ENCODE assay signal across 17 cellular contexts in genomic region chr1:18999287-18999852, GRCh38. TPM values are rescaled to one million over a fixed set of nuclear protein-coding genes. Genes with fewer than 3 reads are reported as not detected.
DNase-seq lines count a peak whose midpoint lies in the region; ATAC-seq, FAIRE-seq and TF ChIP-seq lines count a peak whose summit lies in the region.
"Had no signal": no experiment of that assay in that cellular context is flagged by ENCODE, and none has a peak within 500 bp of the region (broad histone marks: within the 10 kb centered on the region; RNA-seq: fewer than 3 reads in every experiment).

No MANE protein-coding gene starts in this region.

- peak overlapping the region in 2 of 3 experiments; percentile 20 to 44 for H3K27ac Mint-ChIP-seq in nephron
- no peak overlapping the region for H3K27ac Mint-ChIP-seq in WTC11

- H3K4me2 ChIP-seq in endothelial cell of umbilical vein (ENCODE audit: insufficient read depth, low read length): no peak overlapping the region
- H3K4me2 ChIP-seq: A549 had no signal

- no TSS peak for BruUV-seq in endothelial cell of umbilical vein (replicated peaks; lab: Mats Ljungman, UMichigan)

- peak; percentile 26 for FAIRE-seq in endothelial cell of umbilical vein (lab: Jason Lieb, UNC)
- FAIRE-seq: A549 had no signal

- H3K4me1 Mint-ChIP-seq in nephron (peaks cover 4% of the 10 kb centered on the region), WTC11 (no peaks in the 10 kb centered on the region)

- H4K20me1 ChIP-seq in endothelial cell of umbilical vein (replicated peaks; ENCODE audit: control insufficient read depth, extremely low read depth, insufficient read depth, low read length): no peaks in the 10 kb centered on the region

- no peak for DNase-seq in left cardiac atrium
- DNase-seq in Right ventricle myocardium inferior (ENCODE audit: missing footprints): no peak
- peak; percentile 28 for DNase-seq in endothelial cell of umbilical vein (ENCODE audit: low read depth, low spot score)
- no peak for DNase-seq in GM13977 (ENCODE audit: low spot score)
- no peak for DNase-seq in WTC11 (ENCODE audit: low spot score)
- DNase-seq: activated CD4-positive, CD25-positive, alpha-beta regulatory T cell treated with anti-CD3 and anti-CD28 coated beads, Interleukin-2, amount 50 U/mL, for 72 hours; COR-L47; GDM1; kidney glomerular epithelial cell; NCI-H1092 treated with DMSO at 0.1 percent for 48 hours; retina; stimulated activated CD4-positive, alpha-beta T cell treated with anti-CD3 and anti-CD28 coated beads, Interleukin-2, amount 100 ng/mL, for 48 hours had no signal

- intact Hi-C loops in left cardiac atrium (cut with DNase I): no loop called here
- intact Hi-C loops in Right ventricle myocardium inferior (cut with DNase I): no loop called here
- intact Hi-C loops in endothelial cell of umbilical vein (cut with micrococcal nuclease): no loop called here

- H3K9me3 Mint-ChIP-seq in nephron (peaks cover 29% of the 10 kb centered on the region), WTC11 (peaks cover 39% of the 10 kb centered on the region)

- POLR2A ChIA-PET in endothelial cell of umbilical vein (lab: Charles Lee) (no interaction called here), WTC11 (lab: Charles Lee) (interaction anchor here (0.6 kb wide), 1 partner anchor 77 kb away, joined by 4 read pairs; no protein-coding TSS in a partner anchor)

- peak; percentile 27 to 50 for ATAC-seq in left cardiac atrium
- no peak for ATAC-seq in Right ventricle myocardium inferior
- ATAC-seq in HG02759 (IDR thresholded peaks at IDR 0.05; ENCODE audit: unreplicated experiment): no peak
- no peak for ATAC-seq in HG03159 (IDR thresholded peaks at IDR 0.05; ENCODE audit: unreplicated experiment)
- no peak for ATAC-seq in WTC11
- ATAC-seq: A549, gastroesophageal sphincter had no signal

- dilution Hi-C loops in endothelial cell of umbilical vein (cut with MboI; ENCODE audit: extremely low pct_ligation_motif_present, low sequenced_read_pairs): no loop called here

- no peak overlapping the region for H3K4me3 ChIP-seq in endothelial cell of umbilical vein (replicated peaks in 1 of 3; ENCODE audit: insufficient read depth in 1 of 3, low read depth in 1 of 3, low read length in 3 of 3)
- H3K4me3 ChIP-seq: A549, gastroesophageal sphincter had no signal

- CTCF ChIA-PET in endothelial cell of umbilical vein (lab: Charles Lee): interaction anchor here (1.0 kb wide), 1 partner anchor 86 kb away, joined by 3 read pairs; no protein-coding TSS in a partner anchor
- CTCF ChIA-PET in WTC11 (lab: Charles Lee): no interaction called here

- peaks cover 0 to 2% of the 10 kb centered on the region in 2 experiments for H3K27me3 ChIP-seq in endothelial cell of umbilical vein (ENCODE audit: control insufficient read depth in 2 of 2, insufficient read depth in 2 of 2, low read length in 2 of 2)
- H3K27me3 ChIP-seq: gastroesophageal sphincter had no signal

- TF ChIP-seq CTCF in endothelial cell of umbilical vein (IDR thresholded peaks at IDR 0.05; ENCODE audit: extremely low read depth in 1 of 2, insufficient read depth in 1 of 2, low read depth in 1 of 2, low read length in 2 of 2) (no peak), nephron (IDR thresholded peaks at IDR 0.05; ENCODE audit: unreplicated experiment in 3 of 3) (no peak), GM13977 (IDR thresholded peaks at IDR 0.05; ENCODE audit: extremely low read depth, insufficient read depth, missing control alignments) (no peak), WTC11 (IDR thresholded peaks at IDR 0.05) (no peak)

- H3K9me1 ChIP-seq in endothelial cell of umbilical vein (replicated peaks; ENCODE audit: control insufficient read depth, extremely low read depth, insufficient read depth, low read length): no peaks in the 10 kb centered on the region

- H3K27me3 Mint-ChIP-seq in nephron (ENCODE audit: low read depth) (peaks cover 12% of the 10 kb centered on the region), WTC11 (ENCODE audit: low read depth) (peaks cover 34% of the 10 kb centered on the region)

- H3K4me3 Mint-ChIP-seq in nephron: no peak overlapping the region
- H3K4me3 Mint-ChIP-seq in WTC11: no peak overlapping the region

- H2AFZ ChIP-seq in endothelial cell of umbilical vein (ENCODE audit: low read depth, low read length): no peak overlapping the region

- H3K27ac ChIP-seq in endothelial cell of umbilical vein (ENCODE audit: insufficient read depth, low read depth, low read length): no peak overlapping the region
- H3K27ac ChIP-seq: A549 had no signal

- TF ChIP-seq POLR2A in endothelial cell of umbilical vein (IDR thresholded peaks at IDR 0.05; ENCODE audit: low read depth, low read length): no peak

- no peaks in the 10 kb centered on the region for H3K36me3 ChIP-seq in endothelial cell of umbilical vein (ENCODE audit: control insufficient read depth in 2 of 2, extremely low read depth in 1 of 2, insufficient read depth in 2 of 2, low read length in 2 of 2)
- H3K36me3 ChIP-seq: gastroesophageal sphincter had no signal

- no peaks in the 10 kb centered on the region for H3K4me1 ChIP-seq in endothelial cell of umbilical vein (ENCODE audit: control insufficient read depth, extremely low read depth, insufficient read depth, low read length)
- H3K4me1 ChIP-seq: A549 had no signal

- peaks cover 12% of the 10 kb centered on the region for H3K36me3 Mint-ChIP-seq in nephron (ENCODE audit: low read depth)
- H3K36me3 Mint-ChIP-seq in WTC11: peaks cover 15% of the 10 kb centered on the region

- no peaks in the 10 kb centered on the region for H3K79me2 ChIP-seq in endothelial cell of umbilical vein (ENCODE audit: control insufficient read depth, insufficient read depth, low read length)

- H3K9me3 ChIP-seq in endothelial cell of umbilical vein (replicated peaks; ENCODE audit: control insufficient read depth, insufficient read depth, low read length): no peaks in the 10 kb centered on the region

- H3K9ac ChIP-seq in endothelial cell of umbilical vein (replicated peaks; ENCODE audit: extremely low read depth, insufficient read depth, low read length): no peak overlapping the region

- in situ Hi-C loops in GM13977 (cut with MboI; ENCODE audit: low pct_unique_long_range_greater_than_20kb, low sequenced_read_pairs, unreplicated experiment): no loop called here

TF ChIP-seq in endothelial cell of umbilical vein, 7 proteins besides CTCF, POLR2A, EP300 and RAD21:
- no peak for TF ChIP-seq POLR2AphosphoS5 (IDR thresholded peaks at IDR 0.05; ENCODE audit: insufficient read depth, low read depth, low read length)
- TF ChIP-seq JUN (IDR thresholded peaks at IDR 0.05; ENCODE audit: borderline replicate concordance, insufficient read depth, insufficient read length, low read depth): no peak

TF ChIP-seq in WTC11, 78 proteins besides CTCF, POLR2A, EP300 and RAD21 (continues in another document):
- TF ChIP-seq MYBL2 (CRISPR knock-in tag; IDR thresholded peaks at IDR 0.05): no peak
- no peak for TF ChIP-seq PRRX2 (CRISPR knock-in tag; IDR thresholded peaks at IDR 0.05)
- no peak for TF ChIP-seq USF1 (CRISPR knock-in tag; IDR thresholded peaks at IDR 0.05)
- TF ChIP-seq ZNF671 (CRISPR knock-in tag; IDR thresholded peaks at IDR 0.05): no peak
- TF ChIP-seq NFATC4 (CRISPR knock-in tag; IDR thresholded peaks at IDR 0.05): no peak
- no peak for TF ChIP-seq SMAD4 (CRISPR knock-in tag; IDR thresholded peaks at IDR 0.05)
- no peak for TF ChIP-seq ATF1 (CRISPR knock-in tag; IDR thresholded peaks at IDR 0.05)
- TF ChIP-seq E2F4 (CRISPR knock-in tag; IDR thresholded peaks at IDR 0.05; ENCODE audit: borderline replicate concordance, low read depth): no peak
- no peak for TF ChIP-seq TEAD4 (CRISPR knock-in tag; IDR thresholded peaks at IDR 0.05)
- TF ChIP-seq ZBTB43 (CRISPR knock-in tag; IDR thresholded peaks at IDR 0.05): no peak

RNA-seq across cellular contexts. Expression of gene IFFO2, which starts 42.9 kb away (rescaled TPM):
- 1 to 10 TPM; 3.4 to 6.4 TPM for total RNA-seq in left cardiac atrium
- 5.2 TPM for total RNA-seq in Right ventricle myocardium inferior
- 31.1 and 35.1 TPM in 2 replicates for total RNA-seq in endothelial cell of umbilical vein
- polyA plus RNA-seq in endothelial cell of umbilical vein: 28.3 and 31.3 TPM in 2 replicates
- polyA plus RNA-seq in endothelial cell of umbilical vein (2011; cell fraction: cytosol; rRNA removed): 22.7 and 26.3 TPM in 2 replicates
- 26.9 and 30.2 TPM in 2 replicates for polyA plus RNA-seq in endothelial cell of umbilical vein (2011; cell fraction: nucleus; rRNA removed)
- polyA plus RNA-seq in endothelial cell of umbilical vein (2012): 23.3 and 30.7 TPM in 2 replicates
- 18.4 and 22.0 TPM in 2 replicates for polyA minus RNA-seq in endothelial cell of umbilical vein
- 2.8 TPM for polyA minus RNA-seq in endothelial cell of umbilical vein (2011; cell fraction: cytosol; rRNA and poly(A)+ RNA removed)
- 18.1 and 20.8 TPM in 2 replicates for polyA minus RNA-seq in endothelial cell of umbilical vein (2011; cell fraction: nucleus; rRNA and poly(A)+ RNA removed)
- 6.5 to 8.1 TPM (median 6.9 TPM) in 3 replicates for total RNA-seq in WTC11 (2021)

Comparison
In these comparisons a context has a peak if more than half of its experiments do, and no peak if none do; other contexts are left out.
1. ATAC-seq: peak in left cardiac atrium (2 of 2); none in Right ventricle myocardium inferior (single experiment), HG02759 (single experiment), HG03159 (single experiment) and WTC11 (single experiment).